In genomic region chr5:69334793-69335268, GRCh38 we compare ENCODE assay signal across 1 cellular context.
TF ChIP-seq lines count a peak whose summit lies in the region.

No MANE protein-coding gene starts in this region.

TF ChIP-seq in GM12878, 131 proteins besides CTCF, POLR2A, EP300 and RAD21 (continues in another document):
- TF ChIP-seq MTA3 (IDR thresholded peaks at IDR 0.05; ENCODE audit: borderline replicate concordance, low read length) (no peak), SP1 (IDR thresholded peaks at IDR 0.05; ENCODE audit: low read depth, low read length) (no peak), NR2F1 (conservative IDR thresholded peaks at IDR 0.05) (no peak), HDGF (IDR thresholded peaks at IDR 0.05) (0 out of 2 replicates have a peak, but pooled peaks have one; percentile 39), NFXL1 (IDR thresholded peaks at IDR 0.05; ENCODE audit: borderline replicate concordance) (no peak), KAT2A (conservative IDR thresholded peaks at IDR 0.05; ENCODE audit: control insufficient read depth, low read depth, low read length) (no peak), SMC3 (IDR thresholded peaks at IDR 0.05; ENCODE audit: borderline replicate concordance, low read length) (peak; percentile 69), FOXK2 (IDR thresholded peaks at IDR 0.05) (no peak), PAX5 (IDR thresholded peaks at IDR 0.05; ENCODE audit: borderline replicate concordance, low read depth, low read length) (no peak), CEBPB (IDR thresholded peaks at IDR 0.05; ENCODE audit: borderline replicate concordance in 1 of 2, low read depth in 2 of 2, low read length in 2 of 2) (no peak), IKZF2 (IDR thresholded peaks at IDR 0.05) (peak in 1 of 2 experiments; percentile 27; a peak in 2 of 4 replicates), NRF1 (conservative IDR thresholded peaks at IDR 0.05; ENCODE audit: low read depth, low read length) (no peak), BHLHE40 (IDR thresholded peaks at IDR 0.05; ENCODE audit: borderline replicate concordance in 1 of 2, low read depth in 2 of 2, low read length in 1 of 2) (no peak), WRNIP1 (IDR thresholded peaks at IDR 0.05; ENCODE audit: borderline replicate concordance, low read depth, low read length) (no peak), EED (IDR thresholded peaks at IDR 0.05; ENCODE audit: low read depth) (no peak), SPI1 (IDR thresholded peaks at IDR 0.05; ENCODE audit: borderline replicate concordance, insufficient read depth, low read depth, low read length) (no peak), ATF2 (IDR thresholded peaks at IDR 0.05; ENCODE audit: low read length) (no peak), IRF4 (IDR thresholded peaks at IDR 0.05; ENCODE audit: low read depth, low read length) (no peak), RUNX3 (IDR thresholded peaks at IDR 0.05; ENCODE audit: low read length) (peak; percentile 57; the same call in 1 of the 2 replicates), CHD1 (IDR thresholded peaks at IDR 0.05; ENCODE audit: low read depth, low read length) (no peak), PAX8 (IDR thresholded peaks at IDR 0.05) (no peak), ASH2L (IDR thresholded peaks at IDR 0.05; ENCODE audit: borderline replicate concordance, low read depth) (no peak), EGR1 (IDR thresholded peaks at IDR 0.05; ENCODE audit: borderline replicate concordance in 1 of 2, low read depth in 2 of 2, low read length in 2 of 2) (0 out of 3 replicates have a peak, but pooled peaks of 1 of the 2 experiments have one; percentile 10), ZBTB4 (CRISPR knock-in tag; IDR thresholded peaks at IDR 0.05) (no peak), PML (IDR thresholded peaks at IDR 0.05; ENCODE audit: low read length) (no peak), EZH2 (IDR thresholded peaks at IDR 0.05; ENCODE audit: borderline replicate concordance, control insufficient read depth, low read depth, low read length) (no peak), CHD4 (IDR thresholded peaks at IDR 0.05) (no peak), IKZF1 (conservative IDR thresholded peaks at IDR 0.05) (no peak), HCFC1 (IDR thresholded peaks at IDR 0.05; ENCODE audit: low read length) (no peak), ZNF384 (IDR thresholded peaks at IDR 0.05; ENCODE audit: borderline replicate concordance, low read depth, low read length) (0 out of 2 replicates have a peak, but pooled peaks have one; percentile 6), NKRF (conservative IDR thresholded peaks at IDR 0.05) (no peak), HDAC6 (IDR thresholded peaks at IDR 0.05; ENCODE audit: unreplicated experiment) (no peak), MTA2 (IDR thresholded peaks at IDR 0.05; ENCODE audit: low read depth) (no peak), RFX5 (IDR thresholded peaks at IDR 0.05; ENCODE audit: low read depth, low read length) (no peak), GABPA (IDR thresholded peaks at IDR 0.05; ENCODE audit: low read depth) (no peak), MAX (IDR thresholded peaks at IDR 0.05; ENCODE audit: low read depth, low read length) (no peak), SMARCA5 (IDR thresholded peaks at IDR 0.05) (peak; percentile 46; the same call in 1 of the 2 replicates), JUND (IDR thresholded peaks at IDR 0.05; ENCODE audit: low read depth, low read length) (no peak), LARP7 (IDR thresholded peaks at IDR 0.05) (no peak), CREB1 (IDR thresholded peaks at IDR 0.05; ENCODE audit: low read depth) (no peak), CREM (IDR thresholded peaks at IDR 0.05; ENCODE audit: low read depth) (no peak), YY1 (IDR thresholded peaks at IDR 0.05; ENCODE audit: low read depth, low read length) (peak; percentile 71), ATF3 (IDR thresholded peaks at IDR 0.05; ENCODE audit: borderline replicate concordance, extremely low read depth, low read depth, low read length) (no peak), MYC (IDR thresholded peaks at IDR 0.05; ENCODE audit: insufficient read depth, insufficient read length, insufficient replicate concordance, low read length, severe bottlenecking) (no peak), BCL11A (IDR thresholded peaks at IDR 0.05; ENCODE audit: low read depth, low read length) (no peak), NBN (IDR thresholded peaks at IDR 0.05) (no peak), RAD51 (IDR thresholded peaks at IDR 0.05) (no peak)
- TF ChIP-seq, protein P1, sequence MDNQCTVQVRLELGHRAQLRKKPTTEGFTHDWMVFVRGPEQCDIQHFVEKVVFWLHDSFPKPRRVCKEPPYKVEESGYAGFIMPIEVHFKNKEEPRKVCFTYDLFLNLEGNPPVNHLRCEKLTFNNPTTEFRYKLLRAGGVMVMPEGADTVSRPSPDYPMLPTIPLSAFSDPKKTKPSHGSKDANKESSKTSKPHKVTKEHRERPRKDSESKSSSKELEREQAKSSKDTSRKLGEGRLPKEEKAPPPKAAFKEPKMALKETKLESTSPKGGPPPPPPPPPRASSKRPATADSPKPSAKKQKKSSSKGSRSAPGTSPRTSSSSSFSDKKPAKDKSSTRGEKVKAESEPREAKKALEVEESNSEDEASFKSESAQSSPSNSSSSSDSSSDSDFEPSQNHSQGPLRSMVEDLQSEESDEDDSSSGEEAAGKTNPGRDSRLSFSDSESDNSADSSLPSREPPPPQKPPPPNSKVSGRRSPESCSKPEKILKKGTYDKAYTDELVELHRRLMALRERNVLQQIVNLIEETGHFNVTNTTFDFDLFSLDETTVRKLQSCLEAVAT (IDR thresholded peaks at IDR 0.05), result peak; percentile 82; the same call in 1 of the 2 replicates
- TF ChIP-seq, protein P2, sequence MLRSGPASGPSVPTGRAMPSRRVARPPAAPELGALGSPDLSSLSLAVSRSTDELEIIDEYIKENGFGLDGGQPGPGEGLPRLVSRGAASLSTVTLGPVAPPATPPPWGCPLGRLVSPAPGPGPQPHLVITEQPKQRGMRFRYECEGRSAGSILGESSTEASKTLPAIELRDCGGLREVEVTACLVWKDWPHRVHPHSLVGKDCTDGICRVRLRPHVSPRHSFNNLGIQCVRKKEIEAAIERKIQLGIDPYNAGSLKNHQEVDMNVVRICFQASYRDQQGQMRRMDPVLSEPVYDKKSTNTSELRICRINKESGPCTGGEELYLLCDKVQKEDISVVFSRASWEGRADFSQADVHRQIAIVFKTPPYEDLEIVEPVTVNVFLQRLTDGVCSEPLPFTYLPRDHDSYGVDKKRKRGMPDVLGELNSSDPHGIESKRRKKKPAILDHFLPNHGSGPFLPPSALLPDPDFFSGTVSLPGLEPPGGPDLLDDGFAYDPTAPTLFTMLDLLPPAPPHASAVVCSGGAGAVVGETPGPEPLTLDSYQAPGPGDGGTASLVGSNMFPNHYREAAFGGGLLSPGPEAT (IDR thresholded peaks at IDR 0.05; ENCODE audit: low read depth), result no peak
- TF ChIP-seq, protein P3, sequence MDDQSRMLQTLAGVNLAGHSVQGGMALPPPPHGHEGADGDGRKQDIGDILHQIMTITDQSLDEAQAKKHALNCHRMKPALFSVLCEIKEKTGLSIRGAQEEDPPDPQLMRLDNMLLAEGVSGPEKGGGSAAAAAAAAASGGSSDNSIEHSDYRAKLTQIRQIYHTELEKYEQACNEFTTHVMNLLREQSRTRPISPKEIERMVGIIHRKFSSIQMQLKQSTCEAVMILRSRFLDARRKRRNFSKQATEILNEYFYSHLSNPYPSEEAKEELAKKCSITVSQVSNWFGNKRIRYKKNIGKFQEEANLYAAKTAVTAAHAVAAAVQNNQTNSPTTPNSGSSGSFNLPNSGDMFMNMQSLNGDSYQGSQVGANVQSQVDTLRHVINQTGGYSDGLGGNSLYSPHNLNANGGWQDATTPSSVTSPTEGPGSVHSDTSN (IDR thresholded peaks at IDR 0.05; ENCODE audit: insufficient replicate concordance, low read depth, low read length), result no peak
- TF ChIP-seq, protein P4, sequence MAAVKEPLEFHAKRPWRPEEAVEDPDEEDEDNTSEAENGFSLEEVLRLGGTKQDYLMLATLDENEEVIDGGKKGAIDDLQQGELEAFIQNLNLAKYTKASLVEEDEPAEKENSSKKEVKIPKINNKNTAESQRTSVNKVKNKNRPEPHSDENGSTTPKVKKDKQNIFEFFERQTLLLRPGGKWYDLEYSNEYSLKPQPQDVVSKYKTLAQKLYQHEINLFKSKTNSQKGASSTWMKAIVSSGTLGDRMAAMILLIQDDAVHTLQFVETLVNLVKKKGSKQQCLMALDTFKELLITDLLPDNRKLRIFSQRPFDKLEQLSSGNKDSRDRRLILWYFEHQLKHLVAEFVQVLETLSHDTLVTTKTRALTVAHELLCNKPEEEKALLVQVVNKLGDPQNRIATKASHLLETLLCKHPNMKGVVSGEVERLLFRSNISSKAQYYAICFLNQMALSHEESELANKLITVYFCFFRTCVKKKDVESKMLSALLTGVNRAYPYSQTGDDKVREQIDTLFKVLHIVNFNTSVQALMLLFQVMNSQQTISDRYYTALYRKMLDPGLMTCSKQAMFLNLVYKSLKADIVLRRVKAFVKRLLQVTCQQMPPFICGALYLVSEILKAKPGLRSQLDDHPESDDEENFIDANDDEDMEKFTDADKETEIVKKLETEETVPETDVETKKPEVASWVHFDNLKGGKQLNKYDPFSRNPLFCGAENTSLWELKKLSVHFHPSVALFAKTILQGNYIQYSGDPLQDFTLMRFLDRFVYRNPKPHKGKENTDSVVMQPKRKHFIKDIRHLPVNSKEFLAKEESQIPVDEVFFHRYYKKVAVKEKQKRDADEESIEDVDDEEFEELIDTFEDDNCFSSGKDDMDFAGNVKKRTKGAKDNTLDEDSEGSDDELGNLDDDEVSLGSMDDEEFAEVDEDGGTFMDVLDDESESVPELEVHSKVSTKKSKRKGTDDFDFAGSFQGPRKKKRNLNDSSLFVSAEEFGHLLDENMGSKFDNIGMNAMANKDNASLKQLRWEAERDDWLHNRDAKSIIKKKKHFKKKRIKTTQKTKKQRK (IDR thresholded peaks at IDR 0.05; ENCODE audit: low read depth, low read length), result no peak
- TF ChIP-seq, protein P5, sequence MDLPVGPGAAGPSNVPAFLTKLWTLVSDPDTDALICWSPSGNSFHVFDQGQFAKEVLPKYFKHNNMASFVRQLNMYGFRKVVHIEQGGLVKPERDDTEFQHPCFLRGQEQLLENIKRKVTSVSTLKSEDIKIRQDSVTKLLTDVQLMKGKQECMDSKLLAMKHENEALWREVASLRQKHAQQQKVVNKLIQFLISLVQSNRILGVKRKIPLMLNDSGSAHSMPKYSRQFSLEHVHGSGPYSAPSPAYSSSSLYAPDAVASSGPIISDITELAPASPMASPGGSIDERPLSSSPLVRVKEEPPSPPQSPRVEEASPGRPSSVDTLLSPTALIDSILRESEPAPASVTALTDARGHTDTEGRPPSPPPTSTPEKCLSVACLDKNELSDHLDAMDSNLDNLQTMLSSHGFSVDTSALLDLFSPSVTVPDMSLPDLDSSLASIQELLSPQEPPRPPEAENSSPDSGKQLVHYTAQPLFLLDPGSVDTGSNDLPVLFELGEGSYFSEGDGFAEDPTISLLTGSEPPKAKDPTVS (IDR thresholded peaks at IDR 0.05; ENCODE audit: low read depth, low read length), result no peak
